ENCODE assay signal across 11 cellular contexts in the genomic region with DNA sequence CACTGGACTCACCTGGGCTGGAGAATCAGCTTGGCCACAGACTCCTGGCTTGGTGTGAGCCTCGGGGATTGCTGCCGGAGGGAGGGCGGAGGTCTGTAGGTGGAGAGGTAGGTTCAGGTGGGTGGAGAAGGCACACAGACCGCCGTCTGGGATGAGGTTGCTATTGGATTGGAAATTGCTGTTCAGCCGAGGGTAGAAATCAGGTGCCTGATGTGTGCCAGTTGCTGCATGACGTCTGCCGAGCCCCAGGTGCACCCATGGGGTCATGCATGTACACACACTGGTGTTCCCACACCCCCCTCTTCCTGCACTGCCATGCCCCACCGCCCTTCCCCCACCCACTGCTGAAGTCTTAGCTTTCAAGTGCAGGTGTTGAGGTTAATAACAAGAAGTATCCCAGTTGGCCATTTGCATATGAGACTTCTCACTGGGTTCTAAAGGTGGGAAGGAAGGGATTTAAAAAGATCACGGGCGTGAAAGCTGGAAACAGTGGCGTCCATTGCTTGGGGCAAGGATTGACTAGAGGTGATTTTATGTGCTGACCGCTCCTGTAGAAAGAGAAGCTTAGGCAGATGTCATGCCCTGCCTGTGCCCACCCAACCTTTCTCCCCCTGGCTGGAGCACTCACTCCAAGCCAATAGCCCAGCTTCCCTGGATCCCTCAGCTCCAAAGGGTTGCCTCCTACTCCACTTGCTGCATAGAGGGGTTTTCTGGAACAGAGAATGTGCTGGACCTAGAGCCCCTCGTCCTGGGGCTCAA.
DNase-seq lines count a peak whose midpoint lies in the region; ATAC-seq, FAIRE-seq and TF ChIP-seq lines count a peak whose summit lies in the region.
"Had no signal": no experiment of that assay in that cellular context is flagged by ENCODE, and none has a peak within 500 bp of the region (broad histone marks: within the 10 kb centered on the region; RNA-seq: fewer than 3 reads in every experiment).

No MANE protein-coding gene starts in this region.

- peak; percentile 39 for DNase-seq in GM12892 (ENCODE audit: insufficient read length)
- peak; percentile 72 to 91 for DNase-seq in memory B cell (ENCODE audit: low spot score in 2 of 2)
- no peak for DNase-seq in SK-N-DZ (ENCODE audit: low spot score)
- DNase-seq in DMS53 (lab: John Stamatoyannopoulos, UW), result no peak
- DNase-seq in MCF 10A (ENCODE audit: unreplicated experiment), result no peak
- DNase-seq in NCI-H1436 treated with DMSO at 0.1 percent for 48 hours (lab: John Stamatoyannopoulos, UW), result no peak
- DNase-seq: sigmoid colon had no signal

- ATAC-seq in GM21526 (IDR thresholded peaks at IDR 0.05; ENCODE audit: low FRiP score, unreplicated experiment), result peak; percentile 45
- peak; percentile 93 for ATAC-seq in memory B cell (ENCODE audit: low read depth)

- peaks cover 69% of the 10 kb centered on the region for H4K20me1 ChIP-seq in Loucy (ENCODE audit: insufficient read depth, low read length, poor library complexity, severe bottlenecking)

- FAIRE-seq in GM12892 (lab: Jason Lieb, UNC), result peak; percentile 30
- FAIRE-seq: HTR-8/SVneo had no signal

- H3K9me2 ChIP-seq in Loucy (replicated peaks; ENCODE audit: low read depth, low read length), result no peaks in the 10 kb centered on the region

- CTCF ChIA-PET in MCF 10A (lab: Yijun Ruan, JAX), result interaction anchor here (0.9 to 1.3 kb wide), 2 partner anchors 11 to 1207 kb away, joined by 3 to 4 read pairs; no protein-coding TSS in a partner anchor

- H3F3A ChIP-seq in Loucy (ENCODE audit: low read depth), result no peaks in the 10 kb centered on the region

- peaks cover 97% of the 10 kb centered on the region for H3K79me2 ChIP-seq in Loucy (ENCODE audit: insufficient read depth, low read length)

- H3K27me3 ChIP-seq in Loucy (ENCODE audit: insufficient read depth, low read length, poor library complexity, severe bottlenecking), result no peaks in the 10 kb centered on the region
- H3K27me3 ChIP-seq: heart right ventricle, sigmoid colon had no signal

- H3K36me3 Mint-ChIP-seq in memory B cell, result peaks cover 1% of the 10 kb centered on the region
- H3K36me3 Mint-ChIP-seq in MCF 10A (ENCODE audit: insufficient read depth, unreplicated experiment), result peaks cover 13% of the 10 kb centered on the region

- peak overlapping the region; percentile 26 for H3K4me2 ChIP-seq in Loucy (ENCODE audit: low read depth, low read length, poor library complexity, severe bottlenecking)

- BruUV-seq in MCF 10A (replicated peaks; lab: Mats Ljungman, UMichigan), result no TSS peak

- peaks cover 56% of the 10 kb centered on the region for H3K4me1 Mint-ChIP-seq in memory B cell
- peaks cover 5% of the 10 kb centered on the region for H3K4me1 Mint-ChIP-seq in MCF 10A (ENCODE audit: insufficient read depth, unreplicated experiment)

- no peak overlapping the region for H3K4me3 ChIP-seq in Loucy (ENCODE audit: low read length, poor library complexity, severe bottlenecking)
- H3K4me3 ChIP-seq: heart right ventricle, sigmoid colon had no signal

- POLR2A ChIA-PET in MCF 10A (lab: Yijun Ruan, JAX), result no interaction called here

- no peak for TF ChIP-seq CTCF in Loucy (conservative IDR thresholded peaks at IDR 0.05; ENCODE audit: low read length)
- no peak for TF ChIP-seq CTCF in MCF 10A (IDR thresholded peaks at IDR 0.05; ENCODE audit: unreplicated experiment)

- no peak for TF ChIP-seq POLR2A in GM12892 (IDR thresholded peaks at IDR 0.05; ENCODE audit: low read depth, low read length)

- H3K36me3 ChIP-seq in Loucy (ENCODE audit: insufficient read depth, low read length), result peaks cover 17% of the 10 kb centered on the region; the same call in 1 of the 2 replicates
- H3K36me3 ChIP-seq: heart right ventricle, sigmoid colon had no signal

- H3K9me3 ChIP-seq in Loucy (ENCODE audit: insufficient read depth, low read depth, low read length), result no peaks in the 10 kb centered on the region
- H3K9me3 ChIP-seq: heart right ventricle, sigmoid colon had no signal

- H3K27ac Mint-ChIP-seq in memory B cell, result peak overlapping the region; percentile 97
- H3K27ac Mint-ChIP-seq in MCF 10A (ENCODE audit: low read depth, unreplicated experiment), result no peak overlapping the region

- H3K27me3 Mint-ChIP-seq in memory B cell, result no peaks in the 10 kb centered on the region
- H3K27me3 Mint-ChIP-seq in MCF 10A (ENCODE audit: insufficient read depth, unreplicated experiment), result no peaks in the 10 kb centered on the region

- intact Hi-C loops in MCF 10A (cut with micrococcal nuclease), result no loop called here

- no peak overlapping the region for H2AFZ ChIP-seq in Loucy (ENCODE audit: low read length)

- peaks cover 71% of the 10 kb centered on the region for H3K4me1 ChIP-seq in Loucy (ENCODE audit: insufficient read depth, low read length, poor library complexity, severe bottlenecking)

- peak overlapping the region; percentile 1 for H3K9ac ChIP-seq in Loucy (ENCODE audit: low read depth, low read length, poor library complexity, severe bottlenecking)

- H3K4me3 Mint-ChIP-seq in memory B cell, result peak overlapping the region; percentile 78
- H3K4me3 Mint-ChIP-seq in MCF 10A (ENCODE audit: unreplicated experiment), result no peak overlapping the region

- H3K9me3 Mint-ChIP-seq in memory B cell, result no peaks in the 10 kb centered on the region
- no peaks in the 10 kb centered on the region for H3K9me3 Mint-ChIP-seq in MCF 10A (ENCODE audit: unreplicated experiment)

Comparison
In these comparisons a context has a peak if more than half of its experiments do, and no peak if none do; other contexts are left out.
1. DNase-seq: peak in GM12892 (single experiment) and memory B cell (2 of 2); none in SK-N-DZ (single experiment), DMS53 (single experiment), MCF 10A (single experiment) and NCI-H1436 treated with DMSO at 0.1 percent for 48 hours (single experiment).